In genomic region chr1:7334475-7335035, GRCh38 we compare ENCODE assay signal across 11 cellular contexts.
DNase-seq lines count a peak whose midpoint lies in the region; ATAC-seq, FAIRE-seq and TF ChIP-seq lines count a peak whose summit lies in the region.
"Had no signal": no experiment of that assay in that cellular context is flagged by ENCODE, and none has a peak within 500 bp of the region (broad histone marks: within the 10 kb centered on the region; RNA-seq: fewer than 3 reads in every experiment).

No MANE protein-coding gene starts in this region.

- H3K27me3 ChIP-seq in astrocyte (ENCODE audit: insufficient read depth, low read length) (no peaks in the 10 kb centered on the region), left lung (peaks cover 0 to 7% of the 10 kb centered on the region in 2 donors)

- H3K4me3 Mint-ChIP-seq in astrocyte (ENCODE audit: unreplicated experiment): no peak overlapping the region
- peak overlapping the region; percentile 7 for H3K4me3 Mint-ChIP-seq in mesothelial cell of epicardium

- no peaks in the 10 kb centered on the region for H3K9me3 Mint-ChIP-seq in astrocyte (ENCODE audit: unreplicated experiment)
- H3K9me3 Mint-ChIP-seq in mesothelial cell of epicardium: no peaks in the 10 kb centered on the region

- intact Hi-C loops in left lung (cut with DNase I): no loop called here

- ATAC-seq in GM21423 (IDR thresholded peaks at IDR 0.05; ENCODE audit: unreplicated experiment) (no peak), left lung (no peak)

- H3K36me3 Mint-ChIP-seq in astrocyte (ENCODE audit: low read depth, unreplicated experiment): peaks cover 1% of the 10 kb centered on the region
- H3K36me3 Mint-ChIP-seq in mesothelial cell of epicardium: no peaks in the 10 kb centered on the region

- no peaks in the 10 kb centered on the region for H3K79me2 ChIP-seq in astrocyte (ENCODE audit: insufficient read depth, low read length)

- no peaks in the 10 kb centered on the region for H4K20me1 ChIP-seq in astrocyte (ENCODE audit: insufficient read depth, low read length)

- peaks cover 4% of the 10 kb centered on the region for H3K27me3 Mint-ChIP-seq in astrocyte (ENCODE audit: low read depth, unreplicated experiment)
- H3K27me3 Mint-ChIP-seq in mesothelial cell of epicardium (ENCODE audit: low read depth): no peaks in the 10 kb centered on the region

- TF ChIP-seq CTCF in astrocyte (IDR thresholded peaks at IDR 0.05; ENCODE audit: insufficient read depth, low read depth, low read length) (no peak), mesothelial cell of epicardium (IDR thresholded peaks at IDR 0.05; ENCODE audit: unreplicated experiment) (no peak), left lung (IDR thresholded peaks at IDR 0.05) (no peak)

- H3K27ac Mint-ChIP-seq in astrocyte (ENCODE audit: unreplicated experiment) (no peak overlapping the region), mesothelial cell of epicardium (peak overlapping the region; percentile 86)

- H3K36me3 ChIP-seq in astrocyte (ENCODE audit: insufficient read depth, low read length) (no peaks in the 10 kb centered on the region), left lung (no peaks in the 10 kb centered on the region)

- H3K4me2 ChIP-seq in astrocyte (ENCODE audit: low read length): no peak overlapping the region

- H3K4me1 Mint-ChIP-seq in astrocyte (ENCODE audit: low read depth, unreplicated experiment) (peaks cover 18% of the 10 kb centered on the region), mesothelial cell of epicardium (peaks cover 37% of the 10 kb centered on the region)

- H3K4me3 ChIP-seq in astrocyte (ENCODE audit: insufficient read depth, low read depth, low read length) (no peak overlapping the region), left lung (no peak overlapping the region)

- no peak overlapping the region for H3K9ac ChIP-seq in astrocyte (ENCODE audit: low read length)

- H3K9me3 ChIP-seq in astrocyte (ENCODE audit: insufficient read depth, low read depth, low read length) (peaks cover 5% of the 10 kb centered on the region), left lung (no peaks in the 10 kb centered on the region)

- H3K4me1 ChIP-seq in astrocyte (ENCODE audit: insufficient read depth, low read length): peaks cover 3% of the 10 kb centered on the region
- no peaks in the 10 kb centered on the region for H3K4me1 ChIP-seq in left lung

- FAIRE-seq in astrocyte (lab: Jason Lieb, UNC): no peak
- FAIRE-seq: frontal cortex had no signal

- H2AFZ ChIP-seq in astrocyte (ENCODE audit: low read depth, low read length): no peak overlapping the region

- no peak overlapping the region for H3K27ac ChIP-seq in astrocyte (ENCODE audit: low read depth, low read length)
- no peak overlapping the region for H3K27ac ChIP-seq in left lung

- DNase-seq in COLO829 (ENCODE audit: low spot score): peak; percentile 6
- peak; percentile 87 for DNase-seq in NCI-H1436 (lab: John Stamatoyannopoulos, UW)
- peak; percentile 76 for DNase-seq in astrocyte (ENCODE audit: low read depth)
- no peak for DNase-seq in mesothelial cell of epicardium (ENCODE audit: low spot score in 2 of 2, unreplicated experiment in 2 of 2)
- no peak for DNase-seq in iPS-NIHi11 (ENCODE audit: low spot score)
- DNase-seq in left lung: no peak
- no peak for DNase-seq in T-helper 2 cell
- DNase-seq: activated gamma-delta T cell treated with Interleukin-2 at 50 U/mL for 16 hours, substantia nigra had no signal

Comparison
In these comparisons a context has a peak if more than half of its experiments do, and no peak if none do; other contexts are left out.
1. DNase-seq: peak in COLO829 (single experiment), NCI-H1436 (single experiment) and astrocyte (single experiment); none in mesothelial cell of epicardium (0 of 2), iPS-NIHi11 (single experiment), left lung (0 of 2) and T-helper 2 cell (0 of 5).